21 cellular contexts compared by ENCODE assay signal in genomic region chr5:157051604-157052245, GRCh38. TPM values are rescaled to one million over a fixed set of nuclear protein-coding genes. Genes with fewer than 3 reads are reported as not detected.
DNase-seq lines count a peak whose midpoint lies in the region; ATAC-seq and TF ChIP-seq lines count a peak whose summit lies in the region.
"Had no signal": no experiment of that assay in that cellular context is flagged by ENCODE, and none has a peak within 500 bp of the region (broad histone marks: within the 10 kb centered on the region; RNA-seq: fewer than 3 reads in every experiment).

No MANE protein-coding gene starts in this region.

- H3K18ac ChIP-seq in trophoblast cell (ENCODE audit: low read length), result no peak overlapping the region

- H3K9ac ChIP-seq in trophoblast cell (ENCODE audit: low read length), result no peak overlapping the region
- H3K9ac ChIP-seq: BLaER1 treated with 17β-estradiol and CSF1 and Interleukin-3, amounts not matched to agents 10 nM and 100 nM had no signal

- no peak overlapping the region for H3K23ac ChIP-seq in trophoblast cell (ENCODE audit: low read length)

- no peak overlapping the region for H2BK12ac ChIP-seq in trophoblast cell (ENCODE audit: low read length)

- H3K9me2 ChIP-seq in hepatocyte (replicated peaks; ENCODE audit: insufficient read depth), result no peaks in the 10 kb centered on the region

- H3K4me1 Mint-ChIP-seq in CD4-positive, CD25-positive, alpha-beta regulatory T cell, result peaks cover 22 to 55% (median 37%) of the 10 kb centered on the region in 4 donors
- peaks cover 52% of the 10 kb centered on the region for H3K4me1 Mint-ChIP-seq in Calu3 (ENCODE audit: low read depth, unreplicated experiment)

- H3K4me2 ChIP-seq in hepatocyte (no peak overlapping the region), trophoblast cell (ENCODE audit: low read length) (no peak overlapping the region)
- H3K4me2 ChIP-seq: BLaER1 treated with 17β-estradiol and CSF1 and Interleukin-3, amounts not matched to agents 10 nM and 100 nM had no signal

- no peak for ATAC-seq in CD4-positive, CD25-positive, alpha-beta regulatory T cell (ENCODE audit: low read depth in 2 of 2)
- ATAC-seq: PC-3 had no signal

- H2BK120ac ChIP-seq in trophoblast cell (ENCODE audit: insufficient read depth, low read length, poor library complexity), result no peak overlapping the region

- TF ChIP-seq CTCF in Calu3 (IDR thresholded peaks at IDR 0.05; ENCODE audit: unreplicated experiment) (no peak), hepatocyte (IDR thresholded peaks at IDR 0.05; ENCODE audit: poor library complexity) (no peak), RWPE1 (conservative IDR thresholded peaks at IDR 0.05; ENCODE audit: low read depth) (no peak)

- H3K14ac ChIP-seq in trophoblast cell (ENCODE audit: low read length), result no peak overlapping the region

- BruUV-seq in Calu3 (replicated peaks; lab: Mats Ljungman, UMichigan), result no TSS peak

- no peak overlapping the region for H2BK5ac ChIP-seq in trophoblast cell (ENCODE audit: low read depth, low read length, poor library complexity)

- H4K8ac ChIP-seq in trophoblast cell (ENCODE audit: low read depth, low read length), result no peak overlapping the region

- H3K4me3 Mint-ChIP-seq in CD4-positive, CD25-positive, alpha-beta regulatory T cell, result peak overlapping the region in 3 of 4 donors; percentile 4 to 88 (median 34)
- H3K4me3 Mint-ChIP-seq in Calu3 (ENCODE audit: low read depth, unreplicated experiment), result no peak overlapping the region
- H3K4me3 Mint-ChIP-seq: H9 had no signal

- peaks cover 4% of the 10 kb centered on the region for H3K27me3 Mint-ChIP-seq in CD4-positive, CD25-positive, alpha-beta regulatory T cell
- no peaks in the 10 kb centered on the region for H3K27me3 Mint-ChIP-seq in Calu3 (ENCODE audit: unreplicated experiment)

- H3K27me3 ChIP-seq in CD4-positive, CD25-positive, alpha-beta regulatory T cell (ENCODE audit: control insufficient read depth, insufficient read depth, low read length), result no peaks in the 10 kb centered on the region
- H3K27me3 ChIP-seq in hepatocyte, result no peaks in the 10 kb centered on the region
- H3K27me3 ChIP-seq in trophoblast cell (ENCODE audit: insufficient read depth, low read length), result no peaks in the 10 kb centered on the region
- H3K27me3 ChIP-seq: BLaER1 treated with 17β-estradiol and CSF1 and Interleukin-3, amounts not matched to agents 10 nM and 100 nM had no signal

- peak overlapping the region; percentile 16 for H4K91ac ChIP-seq in trophoblast cell (ENCODE audit: low read depth, low read length)

- POLR2A ChIA-PET in RWPE1 (lab: Yijun Ruan, JAX; ENCODE audit: low non-redundant PET), result no interaction called here

- H2AFZ ChIP-seq in hepatocyte (no peak overlapping the region), trophoblast cell (ENCODE audit: insufficient read depth, low read length, poor library complexity) (no peak overlapping the region)

- no peaks in the 10 kb centered on the region for H3K36me3 ChIP-seq in CD4-positive, CD25-positive, alpha-beta regulatory T cell (ENCODE audit: control insufficient read depth, insufficient read depth, low read length)
- H3K36me3 ChIP-seq in hepatocyte (replicated peaks; ENCODE audit: insufficient read depth, low read depth) (no peaks in the 10 kb centered on the region), trophoblast cell (ENCODE audit: control insufficient read depth in 1 of 2, insufficient read depth in 2 of 2, low read length in 2 of 2) (no peaks in the 10 kb centered on the region)
- H3K36me3 ChIP-seq: SJCRH30 had no signal

- H3K4ac ChIP-seq in trophoblast cell (ENCODE audit: low read depth, low read length), result no peak overlapping the region

- WGBS in hepatocyte (ENCODE audit: low lambda C conversion rate, missing lambda C conversion rate), result 72% methylated on average over 7 of the region's 7 CpGs
- WGBS in trophoblast cell (ENCODE audit: extremely low coverage, insufficient coverage, insufficient read length), result no CpG with 5 or more reads among the region's 7 CpGs

- H3K36me3 Mint-ChIP-seq in CD4-positive, CD25-positive, alpha-beta regulatory T cell, result peaks cover 14% of the 10 kb centered on the region
- H3K36me3 Mint-ChIP-seq in Calu3 (ENCODE audit: insufficient read depth, unreplicated experiment), result peaks cover 16% of the 10 kb centered on the region

- H3K79me1 ChIP-seq in trophoblast cell (ENCODE audit: low read length), result peaks cover 18% of the 10 kb centered on the region

- H2AK5ac ChIP-seq in trophoblast cell (ENCODE audit: low read length), result no peak overlapping the region

- no peak overlapping the region for H4K12ac ChIP-seq in trophoblast cell (ENCODE audit: low read depth, low read length)

- no peak overlapping the region for H3K4me3 ChIP-seq in CD4-positive, CD25-positive, alpha-beta regulatory T cell (ENCODE audit: low read depth, low read length)
- H3K4me3 ChIP-seq in hepatocyte (no peak overlapping the region), trophoblast cell (ENCODE audit: low read depth, low read length) (no peak overlapping the region)
- H3K4me3 ChIP-seq: BLaER1 treated with 17β-estradiol and CSF1 and Interleukin-3, amounts not matched to agents 10 nM and 100 nM; SJCRH30 had no signal

- H3K4me1 ChIP-seq in CD4-positive, CD25-positive, alpha-beta regulatory T cell (ENCODE audit: control insufficient read depth, insufficient read depth, low read length, poor library complexity, severe bottlenecking), result peaks cover 9% of the 10 kb centered on the region
- H3K4me1 ChIP-seq in hepatocyte (ENCODE audit: insufficient read depth), result peaks cover 13% of the 10 kb centered on the region
- H3K4me1 ChIP-seq in trophoblast cell (ENCODE audit: control insufficient read depth in 1 of 2, insufficient read depth in 2 of 2, low read length in 2 of 2), result peaks cover 9 to 16% of the 10 kb centered on the region in 2 experiments
- H3K4me1 ChIP-seq: BLaER1 treated with 17β-estradiol and CSF1 and Interleukin-3, amounts not matched to agents 10 nM and 100 nM; SJCRH30 had no signal

- no peak for DNase-seq in CD4-positive, CD25-positive, alpha-beta regulatory T cell
- no peak for DNase-seq in Calu3
- DNase-seq in hepatocyte (ENCODE audit: low spot score), result no peak
- DNase-seq in trophoblast cell, result no peak
- no peak for DNase-seq in SHP77 treated with DMSO at 0.1 percent for 48 hours (lab: John Stamatoyannopoulos, UW)
- DNase-seq in RWPE1 (ENCODE audit: low spot score), result no peak
- no peak for DNase-seq in NCI-H2107 (lab: John Stamatoyannopoulos, UW)
- DNase-seq: DMS153, GDM1, H9, MM.1S, NCI-H1092 treated with DMSO at 0.1 percent for 48 hours, NCI-H1694, NCI-H2081 treated with DMSO at 0.1 percent for 48 hours, NCI-H774, PC-3, SJCRH30 had no signal

- no peaks in the 10 kb centered on the region for H3K79me2 ChIP-seq in hepatocyte
- H3K79me2 ChIP-seq in trophoblast cell (ENCODE audit: control insufficient read depth, insufficient read depth, low read length, poor library complexity), result no peaks in the 10 kb centered on the region

- H4K20me1 ChIP-seq in hepatocyte (ENCODE audit: insufficient read depth, poor library complexity, severe bottlenecking), result no peaks in the 10 kb centered on the region
- H4K20me1 ChIP-seq: BLaER1 treated with 17β-estradiol and CSF1 and Interleukin-3, amounts not matched to agents 10 nM and 100 nM had no signal

- peaks cover 0 to 5% (median 0%) of the 10 kb centered on the region in 7 donors for H3K9me3 Mint-ChIP-seq in CD4-positive, CD25-positive, alpha-beta regulatory T cell
- no peaks in the 10 kb centered on the region for H3K9me3 Mint-ChIP-seq in Calu3 (ENCODE audit: low read depth, unreplicated experiment)
- H3K9me3 Mint-ChIP-seq: H9 had no signal

- intact Hi-C loops in Calu3 (cut with micrococcal nuclease; ENCODE audit: unreplicated experiment), result loop anchor here (10.0 kb wide), 1 partner anchor 357 kb away; no protein-coding TSS in a partner anchor

- CTCF ChIA-PET in Calu3 (lab: Charles Lee), result no interaction called here
- CTCF ChIA-PET in RWPE1 (lab: Yijun Ruan, JAX), result no interaction called here

- no peaks in the 10 kb centered on the region for H3K9me3 ChIP-seq in CD4-positive, CD25-positive, alpha-beta regulatory T cell (ENCODE audit: control insufficient read depth in 2 of 2, low read length in 2 of 2)
- H3K9me3 ChIP-seq in hepatocyte (ENCODE audit: low read depth) (no peaks in the 10 kb centered on the region), trophoblast cell (ENCODE audit: insufficient read depth, low read depth, low read length) (no peaks in the 10 kb centered on the region)
- H3K9me3 ChIP-seq: BLaER1 treated with 17β-estradiol and CSF1 and Interleukin-3, amounts not matched to agents 10 nM and 100 nM; SJCRH30 had no signal

- H3K27ac Mint-ChIP-seq in CD4-positive, CD25-positive, alpha-beta regulatory T cell, result peak overlapping the region in 2 of 3 donors; percentile 56 to 93
- peak overlapping the region; percentile 90 for H3K27ac Mint-ChIP-seq in Calu3 (ENCODE audit: unreplicated experiment)

- H3K27ac ChIP-seq in CD4-positive, CD25-positive, alpha-beta regulatory T cell (ENCODE audit: insufficient read depth, low read length, poor library complexity, severe bottlenecking), result no peak overlapping the region
- H3K27ac ChIP-seq in hepatocyte, result peak overlapping the region; percentile 0
- no peak overlapping the region for H3K27ac ChIP-seq in trophoblast cell (ENCODE audit: low read depth, low read length)
- H3K27ac ChIP-seq in RWPE1, result no peak overlapping the region
- H3K27ac ChIP-seq: BLaER1 treated with 17β-estradiol and CSF1 and Interleukin-3, amounts not matched to agents 10 nM and 100 nM; SJCRH30 had no signal

RNA-seq across cellular contexts. Expression of gene HAVCR1, which starts 7.2 kb away (rescaled TPM):
- total RNA-seq in CD4-positive, CD25-positive, alpha-beta regulatory T cell, result 7.9 TPM
- 1 to 10 TPM; 1.7 to 8.2 (median 3.7) TPM for polyA plus RNA-seq in CD4-positive, CD25-positive, alpha-beta regulatory T cell
- total RNA-seq in Calu3 (2022) (5.8 and 6.0 TPM in 2 replicates), hepatocyte (9.4 and 9.5 TPM in 2 replicates)
- polyA plus RNA-seq in hepatocyte, result 1.7 and 2.1 TPM in 2 replicates
- polyA plus RNA-seq in trophoblast cell (2013), result 0.83 and 1.1 TPM in 2 replicates
- total RNA-seq: Daoy, H9, LHCN-M2, NCI-H460, PC-3 had no signal

RNA-seq across cellular contexts. Expression of gene HAVCR2, which starts 57.1 kb away (rescaled TPM):
- total RNA-seq in CD4-positive, CD25-positive, alpha-beta regulatory T cell, result 5.0 TPM
- 1 to 10 TPM; 4.0 to 9.7 (median 7.0) TPM for polyA plus RNA-seq in CD4-positive, CD25-positive, alpha-beta regulatory T cell
- 0.17 and 0.19 TPM in 2 replicates for total RNA-seq in Calu3 (2022)
- 0.84 and 1.7 TPM in 2 replicates for total RNA-seq in hepatocyte
- polyA plus RNA-seq in hepatocyte, result 0.52 and 0.92 TPM in 2 replicates
- 0.60 and 0.67 TPM in 2 replicates for polyA plus RNA-seq in trophoblast cell (2013)
- total RNA-seq: H9, NCI-H460 had no signal
